In genomic region chr2:25712455-25712854, GRCh38 we compare ENCODE assay signal across 14 cellular contexts.
"Had no signal": no experiment of that assay in that cellular context is flagged by ENCODE, and none has a peak within 500 bp of the region (broad histone marks: within the 10 kb centered on the region; RNA-seq: fewer than 3 reads in every experiment).

No MANE protein-coding gene starts in this region.

- H3K9me3 ChIP-seq: right atrium auricular region, upper lobe of right lung had no signal

- ATAC-seq: activated CD4-positive, alpha-beta T cell treated with anti-CD3 and anti-CD28 coated beads for 36 hours; esophagus mucosa; upper lobe of right lung had no signal

- H3K4me1 ChIP-seq: right atrium auricular region, upper lobe of right lung had no signal

- H3K36me3 ChIP-seq: right atrium auricular region, upper lobe of right lung had no signal

- FAIRE-seq: bronchial epithelial cell had no signal

- DNase-seq: activated CD4-positive, alpha-beta memory T cell treated with anti-CD3 and anti-CD28 coated beads, Interleukin-2, amount 10 ng/mL, durations not matched to agents 7 days and 5 days; activated CD4-positive, alpha-beta T cell treated with anti-CD3 and anti-CD28 coated beads for 36 hours; activated CD8-positive, alpha-beta memory T cell treated with anti-CD3 and anti-CD28 coated beads, Interleukin-2, amount 50 U/mL, for 4 hours; activated naive CD4-positive, alpha-beta T cell; aorta; dorsolateral prefrontal cortex; stimulated activated naive CD4-positive, alpha-beta T cell had no signal

- H3K4me3 ChIP-seq: skin epidermis had no signal

- H3K27ac ChIP-seq: right atrium auricular region, skin epidermis, upper lobe of right lung had no signal

- H3K9me3 Mint-ChIP-seq: activated T-helper 1 cell treated with anti-CD3 and anti-CD28 coated beads, Interleukin-12 subunit alpha, Interleukin-12 subunit beta, Interleukin-2, Interleukin-4 antibody, amounts not matched to agents 30 ng/mL and 10 ng/mL and 1 ng/mL, durations not matched to agents 14 hours and 24 hours and 36 hours; T-helper 2 cell treated with Interferon-gamma antibody and Interleukin-4, amounts not matched to agents 5 μg/mL and 100 μg/mL, for 36 hours had no signal

- H3K27ac Mint-ChIP-seq: activated CD4-positive, alpha-beta memory T cell treated with anti-CD3 and anti-CD28 coated beads, Interleukin-2, amount 10 ng/mL, durations not matched to agents 7 days and 5 days; activated CD4-positive, alpha-beta T cell treated with anti-CD3 and anti-CD28 coated beads for 36 hours; activated T-helper 1 cell treated with anti-CD3 and anti-CD28 coated beads, Interleukin-12 subunit alpha, Interleukin-12 subunit beta, Interleukin-2, Interleukin-4 antibody, amounts not matched to agents 30 ng/mL and 10 ng/mL and 1 ng/mL, durations not matched to agents 14 hours and 24 hours and 36 hours; T-helper 2 cell treated with Interferon-gamma antibody and Interleukin-4, amounts not matched to agents 5 μg/mL and 100 μg/mL, for 36 hours had no signal

- H3K27me3 ChIP-seq: dorsolateral prefrontal cortex, right atrium auricular region, upper lobe of right lung had no signal

- H3K4me3 Mint-ChIP-seq: activated CD4-positive, alpha-beta memory T cell treated with anti-CD3 and anti-CD28 coated beads, Interleukin-2, amount 10 ng/mL, durations not matched to agents 7 days and 5 days had no signal
